9 cellular contexts compared by ENCODE assay signal in the genomic region with DNA sequence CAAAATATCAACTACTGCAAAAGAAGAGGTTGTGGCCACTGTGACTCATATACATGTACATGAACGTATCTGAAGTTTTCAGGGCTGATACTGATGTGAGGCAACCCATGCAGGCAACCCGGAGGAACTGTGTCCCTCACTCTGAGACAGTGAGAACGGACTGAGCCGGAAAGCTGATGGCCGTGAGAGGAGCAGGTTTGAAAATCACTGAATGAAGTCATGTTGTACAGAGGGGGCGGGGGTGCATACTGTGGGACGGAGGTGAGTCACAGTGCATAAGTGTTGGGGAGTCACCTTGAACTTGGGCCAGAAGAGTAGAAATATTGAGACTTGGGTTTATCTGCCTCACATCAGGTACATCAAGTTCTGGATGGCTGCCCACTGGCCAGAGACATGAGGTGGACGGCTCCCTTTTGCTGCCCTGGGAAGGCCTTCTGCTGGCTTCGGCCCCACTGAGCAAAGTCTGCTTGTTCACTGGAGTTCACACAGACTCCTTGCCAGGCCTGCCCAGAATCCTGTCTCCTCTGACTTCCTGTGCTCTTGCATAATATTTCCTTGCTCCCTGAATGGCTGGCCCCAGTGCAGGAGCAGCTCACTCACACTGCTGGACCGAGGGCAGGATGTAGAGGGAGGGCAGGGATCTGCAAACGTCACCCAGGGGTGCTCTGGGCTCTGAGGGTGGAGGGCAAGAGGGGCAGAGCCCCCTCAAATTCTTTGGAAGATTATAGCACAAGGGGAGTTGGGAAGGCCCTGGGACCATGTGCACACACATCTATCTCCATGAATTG. TPM values are rescaled to one million over a fixed set of nuclear protein-coding genes. Genes with fewer than 3 reads are reported as not detected.
DNase-seq lines count a peak whose midpoint lies in the region; ATAC-seq, FAIRE-seq and TF ChIP-seq lines count a peak whose summit lies in the region.
"Had no signal": no experiment of that assay in that cellular context is flagged by ENCODE, and none has a peak within 500 bp of the region (broad histone marks: within the 10 kb centered on the region; RNA-seq: fewer than 3 reads in every experiment).

No MANE protein-coding gene starts in this region.

- H3K36me3 Mint-ChIP-seq in naive thymus-derived CD4-positive, alpha-beta T cell = peaks cover 0 to 3% (median 0%) of the 10 kb centered on the region in 5 donors

- peaks cover 0 to 2% of the 10 kb centered on the region in 2 experiments for H3K36me3 ChIP-seq in endothelial cell of umbilical vein (ENCODE audit: control insufficient read depth in 2 of 2, extremely low read depth in 1 of 2, insufficient read depth in 2 of 2, low read length in 2 of 2)
- H3K36me3 ChIP-seq in naive thymus-derived CD4-positive, alpha-beta T cell (ENCODE audit: control insufficient read depth in 2 of 3, insufficient read depth in 3 of 3, low read length in 3 of 3) = no peaks in the 10 kb centered on the region

- peaks cover 4 to 25% (median 13%) of the 10 kb centered on the region in 5 donors for H3K27me3 Mint-ChIP-seq in naive thymus-derived CD4-positive, alpha-beta T cell

- H3K27ac ChIP-seq in endothelial cell of umbilical vein (ENCODE audit: insufficient read depth, low read depth, low read length) = peak overlapping the region; percentile 80
- no peak overlapping the region for H3K27ac ChIP-seq in naive thymus-derived CD4-positive, alpha-beta T cell (ENCODE audit: low read depth, low read length)
- H3K27ac ChIP-seq: KMS-11 had no signal

- H3K4me3 Mint-ChIP-seq in naive thymus-derived CD4-positive, alpha-beta T cell = no peak overlapping the region

- POLR2A ChIA-PET in endothelial cell of umbilical vein (lab: Charles Lee) = interaction anchor here (1.8 kb wide), 1 partner anchor 18 kb away, joined by 9 read pairs; a partner anchor contains a TSS
- POLR2A ChIA-PET in naive thymus-derived CD4-positive, alpha-beta T cell (lab: Charles Lee) = no interaction called here

- H3K9me1 ChIP-seq in endothelial cell of umbilical vein (replicated peaks; ENCODE audit: control insufficient read depth, extremely low read depth, insufficient read depth, low read length) = no peaks in the 10 kb centered on the region

- no peak for TF ChIP-seq CTCF in endothelial cell of umbilical vein (IDR thresholded peaks at IDR 0.05; ENCODE audit: extremely low read depth in 1 of 2, insufficient read depth in 1 of 2, low read depth in 1 of 2, low read length in 2 of 2)

- peak; percentile 98 for FAIRE-seq in endothelial cell of umbilical vein (lab: Jason Lieb, UNC)

- H4K20me1 ChIP-seq in endothelial cell of umbilical vein (replicated peaks; ENCODE audit: control insufficient read depth, extremely low read depth, insufficient read depth, low read length) = peaks cover 3% of the 10 kb centered on the region

- peak; percentile 69 for TF ChIP-seq POLR2A in endothelial cell of umbilical vein (IDR thresholded peaks at IDR 0.05; ENCODE audit: low read depth, low read length)

- peaks cover 44% of the 10 kb centered on the region for H3K4me1 ChIP-seq in endothelial cell of umbilical vein (ENCODE audit: control insufficient read depth, extremely low read depth, insufficient read depth, low read length)
- no peaks in the 10 kb centered on the region for H3K4me1 ChIP-seq in naive thymus-derived CD4-positive, alpha-beta T cell (ENCODE audit: control insufficient read depth in 2 of 2, insufficient read depth in 2 of 2, low read length in 2 of 2)

- peaks cover 72% of the 10 kb centered on the region for H3K79me2 ChIP-seq in endothelial cell of umbilical vein (ENCODE audit: control insufficient read depth, insufficient read depth, low read length)

- CTCF ChIA-PET in endothelial cell of umbilical vein (lab: Charles Lee) = interaction anchor here (1.0 to 2.7 kb wide), 3 partner anchors 12 to 252 kb away, joined by 4 to 8 read pairs (median 5); no protein-coding TSS in a partner anchor
- CTCF ChIA-PET in naive thymus-derived CD4-positive, alpha-beta T cell (lab: Charles Lee) = no interaction called here

- TSS peak; percentile 92 for BruUV-seq in endothelial cell of umbilical vein (replicated peaks; lab: Mats Ljungman, UMichigan)

- intact Hi-C loops in endothelial cell of umbilical vein (cut with micrococcal nuclease) = loop anchor here (1.0 kb wide), 7 partner anchors 8 to 247 kb away; no protein-coding TSS in a partner anchor
- intact Hi-C loops in naive thymus-derived CD4-positive, alpha-beta T cell (cut with micrococcal nuclease) = no loop called here

- H3K9me3 Mint-ChIP-seq in naive thymus-derived CD4-positive, alpha-beta T cell = peaks cover 0 to 1% (median 0%) of the 10 kb centered on the region in 11 donors

- peak overlapping the region; percentile 59 for H3K9ac ChIP-seq in endothelial cell of umbilical vein (replicated peaks; ENCODE audit: extremely low read depth, insufficient read depth, low read length)
- H3K9ac ChIP-seq: KMS-11 had no signal

- peak; percentile 96 for DNase-seq in EL
- peak; percentile 53 for DNase-seq in OCI-M1 (lab: John Stamatoyannopoulos, UW)
- DNase-seq in endothelial cell of umbilical vein (ENCODE audit: low read depth, low spot score) = peak; percentile 97
- DNase-seq in naive thymus-derived CD4-positive, alpha-beta T cell = no peak
- no peak for DNase-seq in activated naive CD4-positive, alpha-beta T cell (lab: John Stamatoyannopoulos, UW)

- dilution Hi-C loops in endothelial cell of umbilical vein (cut with MboI; ENCODE audit: extremely low pct_ligation_motif_present, low sequenced_read_pairs) = no loop called here

- peak overlapping the region; percentile 15 for H3K4me2 ChIP-seq in endothelial cell of umbilical vein (ENCODE audit: insufficient read depth, low read length)
- H3K4me2 ChIP-seq: KMS-11 had no signal

- H3K9me3 ChIP-seq in endothelial cell of umbilical vein (replicated peaks; ENCODE audit: control insufficient read depth, insufficient read depth, low read length) = no peaks in the 10 kb centered on the region
- no peaks in the 10 kb centered on the region for H3K9me3 ChIP-seq in naive thymus-derived CD4-positive, alpha-beta T cell (ENCODE audit: control insufficient read depth in 2 of 3, low read length in 3 of 3)

- H2AFZ ChIP-seq in endothelial cell of umbilical vein (ENCODE audit: low read depth, low read length) = no peak overlapping the region

- H3K27ac Mint-ChIP-seq in naive thymus-derived CD4-positive, alpha-beta T cell = no peak overlapping the region

- H3K4me3 ChIP-seq in endothelial cell of umbilical vein (replicated peaks in 1 of 3; ENCODE audit: insufficient read depth in 1 of 3, low read depth in 1 of 3, low read length in 3 of 3) = no peak overlapping the region
- no peak overlapping the region for H3K4me3 ChIP-seq in naive thymus-derived CD4-positive, alpha-beta T cell (ENCODE audit: low read length)

- H3K4me1 Mint-ChIP-seq in naive thymus-derived CD4-positive, alpha-beta T cell = peaks cover 0 to 12% (median 7%) of the 10 kb centered on the region in 7 donors

- ATAC-seq in naive thymus-derived CD4-positive, alpha-beta T cell = peak; percentile 38
- no peak for ATAC-seq in GM18909 (IDR thresholded peaks at IDR 0.05; ENCODE audit: poor library complexity, unreplicated experiment)
- ATAC-seq in GM18907 (IDR thresholded peaks at IDR 0.05; ENCODE audit: unreplicated experiment) = no peak
- no peak for ATAC-seq in GM18873 (IDR thresholded peaks at IDR 0.05; ENCODE audit: low FRiP score, unreplicated experiment)

- H3K27me3 ChIP-seq in endothelial cell of umbilical vein (ENCODE audit: control insufficient read depth in 2 of 2, insufficient read depth in 2 of 2, low read length in 2 of 2) = no peaks in the 10 kb centered on the region
- H3K27me3 ChIP-seq in naive thymus-derived CD4-positive, alpha-beta T cell (ENCODE audit: control insufficient read depth in 2 of 2, insufficient read depth in 2 of 2, low read length in 2 of 2) = no peaks in the 10 kb centered on the region

TF ChIP-seq in endothelial cell of umbilical vein, 7 proteins besides CTCF, POLR2A, EP300 and RAD21:
- TF ChIP-seq, protein P1, sequence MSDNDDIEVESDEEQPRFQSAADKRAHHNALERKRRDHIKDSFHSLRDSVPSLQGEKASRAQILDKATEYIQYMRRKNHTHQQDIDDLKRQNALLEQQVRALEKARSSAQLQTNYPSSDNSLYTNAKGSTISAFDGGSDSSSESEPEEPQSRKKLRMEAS (IDR thresholded peaks at IDR 0.05; ENCODE audit: insufficient read depth, insufficient read length) = no peak
- peak; percentile 97 for TF ChIP-seq POLR2AphosphoS5 (IDR thresholded peaks at IDR 0.05; ENCODE audit: insufficient read depth, low read depth, low read length)
- peak; percentile 90 for TF ChIP-seq FOS (IDR thresholded peaks at IDR 0.05; ENCODE audit: borderline replicate concordance, insufficient read depth, low read length)
- TF ChIP-seq JUN (IDR thresholded peaks at IDR 0.05; ENCODE audit: borderline replicate concordance, insufficient read depth, insufficient read length, low read depth) = peak; percentile 76
- no peak for TF ChIP-seq EZH2 (IDR thresholded peaks at IDR 0.05; ENCODE audit: borderline replicate concordance, low read depth, low read length, severe bottlenecking)
- peak; percentile 96 for TF ChIP-seq GATA2 (IDR thresholded peaks at IDR 0.05; ENCODE audit: insufficient read depth, insufficient read length, low read depth, low read length)
- TF ChIP-seq MYC (IDR thresholded peaks at IDR 0.05; ENCODE audit: low read depth, low read length) = no peak

RNA-seq across cellular contexts. Expression of a gene that starts 18.1 kb away (rescaled TPM):
- total RNA-seq in endothelial cell of umbilical vein = 374 and 397 TPM in 2 replicates
- 214 and 229 TPM in 2 replicates for polyA plus RNA-seq in endothelial cell of umbilical vein
- polyA plus RNA-seq in endothelial cell of umbilical vein (2011; cell fraction: cytosol; rRNA removed) = 316 and 329 TPM in 2 replicates
- polyA plus RNA-seq in endothelial cell of umbilical vein (2011; cell fraction: nucleus; rRNA removed) = 257 and 293 TPM in 2 replicates
- 294 and 311 TPM in 2 replicates for polyA plus RNA-seq in endothelial cell of umbilical vein (2012)
- 334 and 376 TPM in 2 replicates for polyA minus RNA-seq in endothelial cell of umbilical vein
- 84.9 TPM for polyA minus RNA-seq in endothelial cell of umbilical vein (2011; cell fraction: cytosol; rRNA and poly(A)+ RNA removed)
- 192 and 214 TPM in 2 replicates for polyA minus RNA-seq in endothelial cell of umbilical vein (2011; cell fraction: nucleus; rRNA and poly(A)+ RNA removed)
- total RNA-seq in naive thymus-derived CD4-positive, alpha-beta T cell = 10 to 100 TPM in 2 of 5 experiments, 1 to 10 TPM in 3; 1.6 to 17.0 (median 6.4) TPM
- polyA plus RNA-seq in naive thymus-derived CD4-positive, alpha-beta T cell = under 1 TPM in 1 of 2 donors, not detected in 1; 0.18 TPM

Comparison
In these comparisons a context has a peak if more than half of its experiments do, and no peak if none do; other contexts are left out.
1. DNase-seq: peak in EL (single experiment), OCI-M1 (single experiment) and endothelial cell of umbilical vein (single experiment); none in naive thymus-derived CD4-positive, alpha-beta T cell (0 of 9) and activated naive CD4-positive, alpha-beta T cell (0 of 4).
2. RNA of a gene that starts 18.1 kb away (total RNA-seq): 374 to 397 TPM in endothelial cell of umbilical vein; 1.6 to 17.0 TPM in naive thymus-derived CD4-positive, alpha-beta T cell; every median in the first group is over 10 times any median in the second.